8 cellular contexts compared by ENCODE assay signal in genomic region chr12:124545508-124546418, GRCh38.
DNase-seq lines count a peak whose midpoint lies in the region; ATAC-seq and TF ChIP-seq lines count a peak whose summit lies in the region.

No MANE protein-coding gene starts in this region.

- peak; percentile 64 for DNase-seq in fibroblast of gingiva (ENCODE audit: low read depth)
- peak; percentile 68 for DNase-seq in stimulated activated naive CD8-positive, alpha-beta T cell treated with anti-CD3 and anti-CD28 coated beads, Interleukin-15, Interleukin-2, amounts not matched to agents 100 U/mL and 50 U/mL, for 24 hours
- no peak for DNase-seq in AG08395 (ENCODE audit: low spot score)
- no peak for DNase-seq in NCI-H2171 treated with DMSO at 0.1 percent for 48 hours (lab: John Stamatoyannopoulos, UW)
- no peak for DNase-seq in HPDE6-E6E7 (ENCODE audit: extremely low spot score)

- peak overlapping the region; percentile 49 for H3K27ac Mint-ChIP-seq in T-helper 1 cell treated with Interleukin-12 subunit alpha and Interleukin-12 subunit beta and Interleukin-4 antibody, amounts not matched to agents 30 μg/mL and 1 μg/mL, for 36 hours

- ATAC-seq in HG02970 (IDR thresholded peaks at IDR 0.05; ENCODE audit: low FRiP score, unreplicated experiment), result peak; percentile 55
- peak; percentile 79 for ATAC-seq in stimulated activated naive CD8-positive, alpha-beta T cell treated with anti-CD3 and anti-CD28 coated beads, Interleukin-15, Interleukin-2, amounts not matched to agents 100 U/mL and 50 U/mL, for 24 hours

- H3K4me3 Mint-ChIP-seq in T-helper 1 cell treated with Interleukin-12 subunit alpha and Interleukin-12 subunit beta and Interleukin-4 antibody, amounts not matched to agents 30 μg/mL and 1 μg/mL, for 36 hours, result peak overlapping the region; percentile 10

- peaks cover 30% of the 10 kb centered on the region for H3K4me1 Mint-ChIP-seq in T-helper 1 cell treated with Interleukin-12 subunit alpha and Interleukin-12 subunit beta and Interleukin-4 antibody, amounts not matched to agents 30 μg/mL and 1 μg/mL, for 36 hours (ENCODE audit: low read depth)

- no peaks in the 10 kb centered on the region for H3K9me3 Mint-ChIP-seq in T-helper 1 cell treated with Interleukin-12 subunit alpha and Interleukin-12 subunit beta and Interleukin-4 antibody, amounts not matched to agents 30 μg/mL and 1 μg/mL, for 36 hours

- no peaks in the 10 kb centered on the region for H3K27me3 Mint-ChIP-seq in T-helper 1 cell treated with Interleukin-12 subunit alpha and Interleukin-12 subunit beta and Interleukin-4 antibody, amounts not matched to agents 30 μg/mL and 1 μg/mL, for 36 hours (ENCODE audit: low read depth)

- peak; percentile 22 for TF ChIP-seq POLR2A in GM19099 (IDR thresholded peaks at IDR 0.05; ENCODE audit: extremely low read depth, insufficient read length, low read depth)

- peaks cover 3% of the 10 kb centered on the region for H3K36me3 Mint-ChIP-seq in T-helper 1 cell treated with Interleukin-12 subunit alpha and Interleukin-12 subunit beta and Interleukin-4 antibody, amounts not matched to agents 30 μg/mL and 1 μg/mL, for 36 hours (ENCODE audit: low read depth)

Comparison
In these comparisons a context has a peak if more than half of its experiments do, and no peak if none do; other contexts are left out.
1. DNase-seq: peak in fibroblast of gingiva (single experiment) and stimulated activated naive CD8-positive, alpha-beta T cell treated with anti-CD3 and anti-CD28 coated beads, Interleukin-15, Interleukin-2, amounts not matched to agents 100 U/mL and 50 U/mL, for 24 hours (single experiment); none in AG08395 (single experiment), NCI-H2171 treated with DMSO at 0.1 percent for 48 hours (single experiment) and HPDE6-E6E7 (single experiment).